Comparison of ENCODE assay signal across 24 cellular contexts in genomic region chr7:100721505-100721812, GRCh38. TPM values are rescaled to one million over a fixed set of nuclear protein-coding genes. Genes with fewer than 3 reads are reported as not detected.
DNase-seq lines count a peak whose midpoint lies in the region; ATAC-seq, FAIRE-seq and TF ChIP-seq lines count a peak whose summit lies in the region.
"Had no signal": no experiment of that assay in that cellular context is flagged by ENCODE, and none has a peak within 500 bp of the region (broad histone marks: within the 10 kb centered on the region; RNA-seq: fewer than 3 reads in every experiment).

No MANE protein-coding gene starts in this region.

- no peak overlapping the region for H3K23ac ChIP-seq in trophoblast cell (ENCODE audit: low read length)

- no peak for TF ChIP-seq CTCF in HepG2 (CRISPR knock-in tag; IDR thresholded peaks at IDR 0.05)

- no peak for DNase-seq in activated naive CD8-positive, alpha-beta T cell treated with anti-CD3 and anti-CD28 coated beads for 36 hours
- no peak for DNase-seq in HepG2 (ENCODE audit: low spot score)
- no peak for DNase-seq in trophoblast cell
- DNase-seq: AML-193, DND-41, Kasumi-1, MG63, NCI-H1048, NCI-H1436, NCI-H1930, NCI-H226, NCI-H524 treated with DMSO at 0.1 percent for 48 hours, PC-9, SIG-M5 had no signal

- no peak overlapping the region for H4K12ac ChIP-seq in trophoblast cell (ENCODE audit: low read depth, low read length)

- no TSS peak for BruUV-seq in HepG2 (replicated peaks; lab: Mats Ljungman, UMichigan)

- no peaks in the 10 kb centered on the region for H4K20me1 ChIP-seq in HepG2 (ENCODE audit: insufficient read depth, low read length)

- no peak overlapping the region for H3K4ac ChIP-seq in trophoblast cell (ENCODE audit: low read depth, low read length)

- no peak overlapping the region for H2BK12ac ChIP-seq in trophoblast cell (ENCODE audit: low read length)

- H3K36me3 ChIP-seq in HepG2 (replicated peaks in 1 of 2; ENCODE audit: control insufficient read depth in 1 of 2, insufficient read depth in 2 of 2, low read length in 2 of 2): no peaks in the 10 kb centered on the region
- H3K36me3 ChIP-seq in trophoblast cell (ENCODE audit: control insufficient read depth in 1 of 2, insufficient read depth in 2 of 2, low read length in 2 of 2): no peaks in the 10 kb centered on the region
- H3K36me3 ChIP-seq: MG63 had no signal

- H3K79me2 ChIP-seq in HepG2 (ENCODE audit: insufficient read depth, low read length) (peaks cover 9% of the 10 kb centered on the region), trophoblast cell (ENCODE audit: control insufficient read depth, insufficient read depth, low read length, poor library complexity) (no peaks in the 10 kb centered on the region)

- no peak overlapping the region for H3K27ac Mint-ChIP-seq in activated naive CD8-positive, alpha-beta T cell
- no peak overlapping the region for H3K27ac Mint-ChIP-seq in activated naive CD8-positive, alpha-beta T cell treated with anti-CD3 and anti-CD28 coated beads for 36 hours
- H3K27ac Mint-ChIP-seq: IgD-negative memory B cell had no signal

- intact Hi-C loops in HepG2 (cut with micrococcal nuclease; ENCODE audit: unreplicated experiment): no loop called here

- no peak overlapping the region for H2AFZ ChIP-seq in HepG2 (ENCODE audit: low read length)
- no peak overlapping the region for H2AFZ ChIP-seq in trophoblast cell (ENCODE audit: insufficient read depth, low read length, poor library complexity)
- H2AFZ ChIP-seq: PC-9 had no signal

- peaks cover 80% of the 10 kb centered on the region for H3K4me1 ChIP-seq in HepG2 (ENCODE audit: insufficient read depth, low read length)
- H3K4me1 ChIP-seq in trophoblast cell (ENCODE audit: control insufficient read depth in 1 of 2, insufficient read depth in 2 of 2, low read length in 2 of 2): peaks cover 4 to 7% of the 10 kb centered on the region in 2 experiments

- H3K4me2 ChIP-seq in HepG2 (ENCODE audit: low read depth, low read length) (peak overlapping the region; percentile 92), trophoblast cell (ENCODE audit: low read length) (no peak overlapping the region)
- H3K4me2 ChIP-seq: PC-9 had no signal

- H4K8ac ChIP-seq in trophoblast cell (ENCODE audit: low read depth, low read length): no peak overlapping the region

- no peaks in the 10 kb centered on the region; a peak in 1 of 5 replicates for H3K27me3 ChIP-seq in HepG2 (ENCODE audit: control insufficient read depth in 1 of 2, insufficient read depth in 2 of 2, low read length in 2 of 2)
- H3K27me3 ChIP-seq in trophoblast cell (ENCODE audit: insufficient read depth, low read length): peaks cover 21% of the 10 kb centered on the region
- H3K27me3 ChIP-seq: MG63 had no signal

- TF ChIP-seq EP300 in HepG2 (IDR thresholded peaks at IDR 0.05; ENCODE audit: low read depth in 2 of 2, low read length in 2 of 2) (no peak), HepG2 (CRISPR knock-in tag; IDR thresholded peaks at IDR 0.05; ENCODE audit: borderline replicate concordance) (no peak)

- TF ChIP-seq POLR2A in HepG2 (IDR thresholded peaks at IDR 0.05; ENCODE audit: insufficient read depth in 1 of 2, low read depth in 2 of 2, low read length in 2 of 2): no peak

- CTCF ChIA-PET in HepG2 (lab: Yijun Ruan, JAX; ENCODE audit: low intra/inter-chr PET ratio, low total read pairs): no interaction called here

- H3K14ac ChIP-seq in trophoblast cell (ENCODE audit: low read length): no peak overlapping the region

- ATAC-seq in HepG2 (no peak), GM21576 (IDR thresholded peaks at IDR 0.05; ENCODE audit: unreplicated experiment) (no peak), GM19467 (IDR thresholded peaks at IDR 0.05; ENCODE audit: unreplicated experiment) (no peak)
- ATAC-seq: SK-N-SH treated with all-trans-retinoic acid at 6 μM for 48 hours had no signal

- H3K9me3 ChIP-seq in HepG2 (ENCODE audit: low read length): no peaks in the 10 kb centered on the region
- H3K9me3 ChIP-seq in trophoblast cell (ENCODE audit: insufficient read depth, low read depth, low read length): peaks cover 9% of the 10 kb centered on the region
- H3K9me3 ChIP-seq: MG63 had no signal

- H3K4me1 Mint-ChIP-seq in activated naive CD8-positive, alpha-beta T cell (ENCODE audit: low read depth): peaks cover 6% of the 10 kb centered on the region
- peaks cover 6% of the 10 kb centered on the region for H3K4me1 Mint-ChIP-seq in activated naive CD8-positive, alpha-beta T cell treated with anti-CD3 and anti-CD28 coated beads for 36 hours

- peak overlapping the region; percentile 72 for H3K27ac ChIP-seq in HepG2 (ENCODE audit: extremely low read length, insufficient read depth, low read length)
- H3K27ac ChIP-seq in trophoblast cell (ENCODE audit: low read depth, low read length): no peak overlapping the region
- H3K27ac ChIP-seq: 22Rv1, C4-2B, PC-9, RWPE1 had no signal

- no peaks in the 10 kb centered on the region for H3K79me1 ChIP-seq in trophoblast cell (ENCODE audit: low read length)

- peaks cover 30% of the 10 kb centered on the region for H3K27me3 Mint-ChIP-seq in activated naive CD8-positive, alpha-beta T cell
- H3K27me3 Mint-ChIP-seq in activated naive CD8-positive, alpha-beta T cell treated with anti-CD3 and anti-CD28 coated beads for 36 hours: peaks cover 51% of the 10 kb centered on the region

- no peak overlapping the region for H2BK120ac ChIP-seq in trophoblast cell (ENCODE audit: insufficient read depth, low read length, poor library complexity)

- H2BK5ac ChIP-seq in trophoblast cell (ENCODE audit: low read depth, low read length, poor library complexity): no peak overlapping the region

- POLR2A ChIA-PET in HepG2 (lab: Yijun Ruan, JAX): interaction anchor here (0.6 to 5.9 kb wide), 3 partner anchors 15 to 586 kb away, joined by 3 to 59 read pairs (median 3); partner anchors contain the start of genes FBXO24, LRCH4 and POP7

- H4K91ac ChIP-seq in trophoblast cell (ENCODE audit: low read depth, low read length): no peak overlapping the region

- peak overlapping the region; percentile 55 for H3K9ac ChIP-seq in HepG2 (ENCODE audit: insufficient read depth, low read depth, low read length)
- no peak overlapping the region for H3K9ac ChIP-seq in trophoblast cell (ENCODE audit: low read length)

- TF ChIP-seq RAD21 in HepG2 (CRISPR knock-in tag; IDR thresholded peaks at IDR 0.05): no peak

- peak overlapping the region; percentile 35 for H3K4me3 Mint-ChIP-seq in activated naive CD8-positive, alpha-beta T cell
- no peak overlapping the region for H3K4me3 Mint-ChIP-seq in activated naive CD8-positive, alpha-beta T cell treated with anti-CD3 and anti-CD28 coated beads for 36 hours
- H3K4me3 Mint-ChIP-seq: IgD-negative memory B cell had no signal

- FAIRE-seq in HepG2 (lab: Jason Lieb, UNC): no peak

- peaks cover 8% of the 10 kb centered on the region for H3K36me3 Mint-ChIP-seq in activated naive CD8-positive, alpha-beta T cell
- H3K36me3 Mint-ChIP-seq in activated naive CD8-positive, alpha-beta T cell treated with anti-CD3 and anti-CD28 coated beads for 36 hours: no peaks in the 10 kb centered on the region

- H3K4me3 ChIP-seq in HepG2 (replicated peaks in 1 of 3; ENCODE audit: insufficient read depth in 1 of 3, low read depth in 2 of 3, low read length in 3 of 3) (peak overlapping the region; percentile 79 to 84 (median 82)), trophoblast cell (ENCODE audit: low read depth, low read length) (no peak overlapping the region)
- H3K4me3 ChIP-seq: MG63, PC-9 had no signal

- 55% methylated on average over 5 of the region's 8 CpGs for WGBS in HepG2 (ENCODE audit: low lambda C conversion rate)
- WGBS in trophoblast cell (ENCODE audit: extremely low coverage, insufficient coverage, insufficient read length): no CpG with 5 or more reads among the region's 8 CpGs

- in situ Hi-C loops in HepG2 (cut with HindIII; ENCODE audit: extremely low pct_ligation_motif_present, low pct_unique_long_range_greater_than_20kb): no loop called here

- H3K18ac ChIP-seq in trophoblast cell (ENCODE audit: low read length): no peak overlapping the region

- H2AK5ac ChIP-seq in trophoblast cell (ENCODE audit: low read length): no peak overlapping the region

- H3K9me3 Mint-ChIP-seq in activated naive CD8-positive, alpha-beta T cell (ENCODE audit: low read depth): no peaks in the 10 kb centered on the region
- H3K9me3 Mint-ChIP-seq in activated naive CD8-positive, alpha-beta T cell treated with anti-CD3 and anti-CD28 coated beads for 36 hours: peaks cover 2% of the 10 kb centered on the region

RNA-seq across cellular contexts. Expression of gene EPO, which starts 1.2 kb away (rescaled TPM):
- total RNA-seq in activated naive CD8-positive, alpha-beta T cell treated with anti-CD3 and anti-CD28 coated beads for 36 hours: not detected
- total RNA-seq in HepG2 (2016; rRNA removed; fragmentation: Illumina TruSeq; extraction: Trizol): 9.9 and 10.3 TPM in 2 replicates
- total RNA-seq in HepG2 (2016; cell fraction: cytosol; rRNA removed; fragmentation: Illumina TruSeq; extraction: Trizol; ENCODE audit: low read depth): 10.8 and 15.4 TPM in 2 replicates
- total RNA-seq in HepG2 (2016; cell fraction: insoluble cytoplasmic fraction; rRNA removed; fragmentation: Illumina TruSeq; extraction: Trizol): 9.7 and 9.8 TPM in 2 replicates
- total RNA-seq in HepG2 (2016; cell fraction: membrane; rRNA removed; fragmentation: Illumina TruSeq; extraction: Trizol): 16.5 and 20.1 TPM in 2 replicates
- 5.3 and 6.7 TPM in 2 replicates for total RNA-seq in HepG2 (2016; cell fraction: nucleus; rRNA removed; fragmentation: Illumina TruSeq; extraction: Trizol)
- 25.7 and 26.2 TPM in 2 replicates for polyA plus RNA-seq in HepG2 (2011; rRNA removed)
- polyA plus RNA-seq in HepG2 (2011; cell fraction: cytosol; rRNA removed): 19.8 and 27.3 TPM in 2 replicates
- polyA plus RNA-seq in HepG2 (2011; cell fraction: nucleus; rRNA removed): 19.5 and 22.2 TPM in 2 replicates
- polyA plus RNA-seq in HepG2 (2012): 8.8 and 13.8 TPM in 2 replicates
- 12.3 and 15.4 TPM in 2 replicates for polyA plus RNA-seq in HepG2 (2016; cell fraction: cytosol; fragmentation: Illumina TruSeq; extraction: Trizol; ENCODE audit: low read depth)
- 10.0 and 11.4 TPM in 2 replicates for polyA plus RNA-seq in HepG2 (2016; cell fraction: insoluble cytoplasmic fraction; fragmentation: Illumina TruSeq; extraction: Trizol; ENCODE audit: low read depth)
- polyA plus RNA-seq in HepG2 (2016; cell fraction: membrane; fragmentation: Illumina TruSeq; extraction: Trizol; ENCODE audit: low read depth): 14.8 and 16.9 TPM in 2 replicates
- polyA plus RNA-seq in HepG2 (2016; cell fraction: nucleus; fragmentation: Illumina TruSeq; extraction: Trizol; ENCODE audit: insufficient read depth, low read depth): 13.7 and 14.3 TPM in 2 replicates
- 17.8 TPM in 1 of 2 replicates, not detected in the other for polyA minus RNA-seq in HepG2 (2011; rRNA and poly(A)+ RNA removed; ENCODE audit: low replicate concordance)
- polyA minus RNA-seq in HepG2 (2011; cell fraction: cytosol; rRNA and poly(A)+ RNA removed): 10.0 and 11.1 TPM in 2 replicates
- 2.6 and 3.1 TPM in 2 replicates for polyA minus RNA-seq in HepG2 (2011; cell fraction: nucleus; rRNA and poly(A)+ RNA removed)
- polyA plus RNA-seq in trophoblast cell (2013): 0.48 and 0.65 TPM in 2 replicates
- total RNA-seq: G401, H4 had no signal
- polyA plus RNA-seq: IgD-negative memory B cell had no signal

RNA-seq across cellular contexts. Expression of gene ZAN, which starts 11.9 kb away (rescaled TPM):
- not detected for total RNA-seq in activated naive CD8-positive, alpha-beta T cell treated with anti-CD3 and anti-CD28 coated beads for 36 hours
- total RNA-seq in HepG2 (2016; rRNA removed; fragmentation: Illumina TruSeq; extraction: Trizol): 0.02 and 0.08 TPM in 2 replicates
- 0.09 and 0.10 TPM in 2 replicates for total RNA-seq in HepG2 (2016; cell fraction: cytosol; rRNA removed; fragmentation: Illumina TruSeq; extraction: Trizol; ENCODE audit: low read depth)
- total RNA-seq in HepG2 (2016; cell fraction: insoluble cytoplasmic fraction; rRNA removed; fragmentation: Illumina TruSeq; extraction: Trizol): 0.04 TPM in 2 replicates
- 0.03 and 0.06 TPM in 2 replicates for total RNA-seq in HepG2 (2016; cell fraction: membrane; rRNA removed; fragmentation: Illumina TruSeq; extraction: Trizol)
- total RNA-seq in HepG2 (2016; cell fraction: nucleus; rRNA removed; fragmentation: Illumina TruSeq; extraction: Trizol): 0.06 TPM in 2 replicates
- 0.09 and 0.14 TPM in 2 replicates for polyA plus RNA-seq in HepG2 (2011; rRNA removed)
- polyA plus RNA-seq in HepG2 (2011; cell fraction: cytosol; rRNA removed): 0.07 and 0.08 TPM in 2 replicates
- 0.55 and 0.66 TPM in 2 replicates for polyA plus RNA-seq in HepG2 (2011; cell fraction: nucleus; rRNA removed)
- 0.13 and 0.23 TPM in 2 replicates for polyA plus RNA-seq in HepG2 (2012)
- 0.05 TPM in 2 replicates for polyA plus RNA-seq in HepG2 (2016; cell fraction: cytosol; fragmentation: Illumina TruSeq; extraction: Trizol; ENCODE audit: low read depth)
- 0.05 and 0.12 TPM in 2 replicates for polyA plus RNA-seq in HepG2 (2016; cell fraction: insoluble cytoplasmic fraction; fragmentation: Illumina TruSeq; extraction: Trizol; ENCODE audit: low read depth)
- polyA plus RNA-seq in HepG2 (2016; cell fraction: membrane; fragmentation: Illumina TruSeq; extraction: Trizol; ENCODE audit: low read depth): 0.07 and 0.08 TPM in 2 replicates
- polyA plus RNA-seq in HepG2 (2016; cell fraction: nucleus; fragmentation: Illumina TruSeq; extraction: Trizol; ENCODE audit: insufficient read depth, low read depth): 0.44 and 0.63 TPM in 2 replicates
- polyA minus RNA-seq in HepG2 (2011; rRNA and poly(A)+ RNA removed; ENCODE audit: low replicate concordance): 0.48 TPM in 1 of 2 replicates, not detected in the other
- 0.10 and 0.18 TPM in 2 replicates for polyA minus RNA-seq in HepG2 (2011; cell fraction: cytosol; rRNA and poly(A)+ RNA removed)
- polyA minus RNA-seq in HepG2 (2011; cell fraction: nucleus; rRNA and poly(A)+ RNA removed): 0.25 and 0.26 TPM in 2 replicates
- polyA plus RNA-seq in trophoblast cell (2013): not detected in 2 replicates
- total RNA-seq: G401, H4, PC-9 had no signal
- polyA plus RNA-seq: IgD-negative memory B cell had no signal

RNA-seq across cellular contexts. Expression of gene POP7, which starts 15.5 kb away (rescaled TPM):
- total RNA-seq in activated naive CD8-positive, alpha-beta T cell treated with anti-CD3 and anti-CD28 coated beads for 36 hours: 10 to 100 TPM; 84.5 to 85.6 TPM
- total RNA-seq in HepG2 (2016; rRNA removed; fragmentation: Illumina TruSeq; extraction: Trizol): 91.1 and 91.5 TPM in 2 replicates
- total RNA-seq in HepG2 (2016; cell fraction: cytosol; rRNA removed; fragmentation: Illumina TruSeq; extraction: Trizol; ENCODE audit: low read depth): 80.9 and 134 TPM in 2 replicates
- 88.0 and 96.3 TPM in 2 replicates for total RNA-seq in HepG2 (2016; cell fraction: insoluble cytoplasmic fraction; rRNA removed; fragmentation: Illumina TruSeq; extraction: Trizol)
- total RNA-seq in HepG2 (2016; cell fraction: membrane; rRNA removed; fragmentation: Illumina TruSeq; extraction: Trizol): 82.0 and 130 TPM in 2 replicates
- total RNA-seq in HepG2 (2016; cell fraction: nucleus; rRNA removed; fragmentation: Illumina TruSeq; extraction: Trizol): 30.9 and 33.0 TPM in 2 replicates
- 63.9 and 70.6 TPM in 2 replicates for polyA plus RNA-seq in HepG2 (2011; rRNA removed)
- 59.0 and 91.7 TPM in 2 replicates for polyA plus RNA-seq in HepG2 (2011; cell fraction: cytosol; rRNA removed)
- polyA plus RNA-seq in HepG2 (2011; cell fraction: nucleus; rRNA removed): 30.7 and 33.6 TPM in 2 replicates
- polyA plus RNA-seq in HepG2 (2012): 35.3 and 43.7 TPM in 2 replicates
- polyA plus RNA-seq in HepG2 (2016; cell fraction: cytosol; fragmentation: Illumina TruSeq; extraction: Trizol; ENCODE audit: low read depth): 72.9 and 135 TPM in 2 replicates
- 95.2 and 106 TPM in 2 replicates for polyA plus RNA-seq in HepG2 (2016; cell fraction: insoluble cytoplasmic fraction; fragmentation: Illumina TruSeq; extraction: Trizol; ENCODE audit: low read depth)
- 75.0 and 120 TPM in 2 replicates for polyA plus RNA-seq in HepG2 (2016; cell fraction: membrane; fragmentation: Illumina TruSeq; extraction: Trizol; ENCODE audit: low read depth)
- polyA plus RNA-seq in HepG2 (2016; cell fraction: nucleus; fragmentation: Illumina TruSeq; extraction: Trizol; ENCODE audit: insufficient read depth, low read depth): 59.0 and 71.0 TPM in 2 replicates
- polyA minus RNA-seq in HepG2 (2011; rRNA and poly(A)+ RNA removed; ENCODE audit: low replicate concordance): 32.0 and 34.2 TPM in 2 replicates
- polyA minus RNA-seq in HepG2 (2011; cell fraction: cytosol; rRNA and poly(A)+ RNA removed): 21.5 and 21.6 TPM in 2 replicates
- polyA minus RNA-seq in HepG2 (2011; cell fraction: nucleus; rRNA and poly(A)+ RNA removed): 4.5 and 5.0 TPM in 2 replicates
- polyA plus RNA-seq in trophoblast cell (2013): 78.2 and 84.1 TPM in 2 replicates

RNA-seq across cellular contexts. Expression of gene GIGYF1, which starts 27.4 kb away (rescaled TPM):
- total RNA-seq in activated naive CD8-positive, alpha-beta T cell treated with anti-CD3 and anti-CD28 coated beads for 36 hours: 10 to 100 TPM; 41.9 to 45.2 TPM
- total RNA-seq in HepG2 (2016; rRNA removed; fragmentation: Illumina TruSeq; extraction: Trizol): 6.4 and 16.1 TPM in 2 replicates
- total RNA-seq in HepG2 (2016; cell fraction: cytosol; rRNA removed; fragmentation: Illumina TruSeq; extraction: Trizol; ENCODE audit: low read depth): 1.1 TPM in 2 replicates
- 5.2 and 15.6 TPM in 2 replicates for total RNA-seq in HepG2 (2016; cell fraction: insoluble cytoplasmic fraction; rRNA removed; fragmentation: Illumina TruSeq; extraction: Trizol)
- 2.5 and 3.1 TPM in 2 replicates for total RNA-seq in HepG2 (2016; cell fraction: membrane; rRNA removed; fragmentation: Illumina TruSeq; extraction: Trizol)
- total RNA-seq in HepG2 (2016; cell fraction: nucleus; rRNA removed; fragmentation: Illumina TruSeq; extraction: Trizol): 20.9 and 26.7 TPM in 2 replicates
- 7.6 and 10.2 TPM in 2 replicates for polyA plus RNA-seq in HepG2 (2011; rRNA removed)
- polyA plus RNA-seq in HepG2 (2011; cell fraction: cytosol; rRNA removed): 2.9 and 4.4 TPM in 2 replicates
- polyA plus RNA-seq in HepG2 (2011; cell fraction: nucleus; rRNA removed): 109 and 136 TPM in 2 replicates
- polyA plus RNA-seq in HepG2 (2012): 14.6 and 15.7 TPM in 2 replicates
- 0.49 and 0.50 TPM in 2 replicates for polyA plus RNA-seq in HepG2 (2016; cell fraction: cytosol; fragmentation: Illumina TruSeq; extraction: Trizol; ENCODE audit: low read depth)
- polyA plus RNA-seq in HepG2 (2016; cell fraction: insoluble cytoplasmic fraction; fragmentation: Illumina TruSeq; extraction: Trizol; ENCODE audit: low read depth): 4.7 and 6.6 TPM in 2 replicates
- polyA plus RNA-seq in HepG2 (2016; cell fraction: membrane; fragmentation: Illumina TruSeq; extraction: Trizol; ENCODE audit: low read depth): 1.2 and 1.8 TPM in 2 replicates
- 82.9 and 91.2 TPM in 2 replicates for polyA plus RNA-seq in HepG2 (2016; cell fraction: nucleus; fragmentation: Illumina TruSeq; extraction: Trizol; ENCODE audit: insufficient read depth, low read depth)
- 10.8 and 12.0 TPM in 2 replicates for polyA minus RNA-seq in HepG2 (2011; rRNA and poly(A)+ RNA removed; ENCODE audit: low replicate concordance)
- polyA minus RNA-seq in HepG2 (2011; cell fraction: cytosol; rRNA and poly(A)+ RNA removed): 5.3 and 5.8 TPM in 2 replicates
- polyA minus RNA-seq in HepG2 (2011; cell fraction: nucleus; rRNA and poly(A)+ RNA removed): 29.1 and 35.3 TPM in 2 replicates
- 16.4 and 17.3 TPM in 2 replicates for polyA plus RNA-seq in trophoblast cell (2013)

RNA-seq across cellular contexts. Expression of gene GNB2, which starts 47.9 kb away (rescaled TPM):
- 100 to 1,000 TPM; 200 to 202 TPM for total RNA-seq in activated naive CD8-positive, alpha-beta T cell treated with anti-CD3 and anti-CD28 coated beads for 36 hours
- total RNA-seq in HepG2 (2016; rRNA removed; fragmentation: Illumina TruSeq; extraction: Trizol): 48.3 and 64.3 TPM in 2 replicates
- 84.0 and 90.3 TPM in 2 replicates for total RNA-seq in HepG2 (2016; cell fraction: cytosol; rRNA removed; fragmentation: Illumina TruSeq; extraction: Trizol; ENCODE audit: low read depth)
- total RNA-seq in HepG2 (2016; cell fraction: insoluble cytoplasmic fraction; rRNA removed; fragmentation: Illumina TruSeq; extraction: Trizol): 51.7 and 55.9 TPM in 2 replicates
- 95.7 and 129 TPM in 2 replicates for total RNA-seq in HepG2 (2016; cell fraction: membrane; rRNA removed; fragmentation: Illumina TruSeq; extraction: Trizol)
- 30.4 and 32.6 TPM in 2 replicates for total RNA-seq in HepG2 (2016; cell fraction: nucleus; rRNA removed; fragmentation: Illumina TruSeq; extraction: Trizol)
- polyA plus RNA-seq in HepG2 (2011; rRNA removed): 67.1 and 82.0 TPM in 2 replicates
- polyA plus RNA-seq in HepG2 (2011; cell fraction: cytosol; rRNA removed): 69.6 and 88.5 TPM in 2 replicates
- 82.9 and 91.9 TPM in 2 replicates for polyA plus RNA-seq in HepG2 (2011; cell fraction: nucleus; rRNA removed)
- 80.2 and 110 TPM in 2 replicates for polyA plus RNA-seq in HepG2 (2012)
- 141 and 174 TPM in 2 replicates for polyA plus RNA-seq in HepG2 (2016; cell fraction: cytosol; fragmentation: Illumina TruSeq; extraction: Trizol; ENCODE audit: low read depth)
- 105 and 126 TPM in 2 replicates for polyA plus RNA-seq in HepG2 (2016; cell fraction: insoluble cytoplasmic fraction; fragmentation: Illumina TruSeq; extraction: Trizol; ENCODE audit: low read depth)
- polyA plus RNA-seq in HepG2 (2016; cell fraction: membrane; fragmentation: Illumina TruSeq; extraction: Trizol; ENCODE audit: low read depth): 137 and 159 TPM in 2 replicates
- polyA plus RNA-seq in HepG2 (2016; cell fraction: nucleus; fragmentation: Illumina TruSeq; extraction: Trizol; ENCODE audit: insufficient read depth, low read depth): 84.9 and 92.0 TPM in 2 replicates
- 104 and 125 TPM in 2 replicates for polyA minus RNA-seq in HepG2 (2011; rRNA and poly(A)+ RNA removed; ENCODE audit: low replicate concordance)
- polyA minus RNA-seq in HepG2 (2011; cell fraction: cytosol; rRNA and poly(A)+ RNA removed): 35.2 and 43.4 TPM in 2 replicates
- polyA minus RNA-seq in HepG2 (2011; cell fraction: nucleus; rRNA and poly(A)+ RNA removed): 10.0 and 11.4 TPM in 2 replicates
- 144 and 147 TPM in 2 replicates for polyA plus RNA-seq in trophoblast cell (2013)

Comparison
In these comparisons a context has a peak if more than half of its experiments do, and no peak if none do; other contexts are left out.
1. RNA of gene EPO, which starts 1.2 kb away (total RNA-seq): 5.3 to 20.1 TPM in HepG2; not detected in activated naive CD8-positive, alpha-beta T cell treated with anti-CD3 and anti-CD28 coated beads for 36 hours; every median in the first group is over 4 times any median in the second.